23 cellular contexts compared by ENCODE assay signal in the genomic region with DNA sequence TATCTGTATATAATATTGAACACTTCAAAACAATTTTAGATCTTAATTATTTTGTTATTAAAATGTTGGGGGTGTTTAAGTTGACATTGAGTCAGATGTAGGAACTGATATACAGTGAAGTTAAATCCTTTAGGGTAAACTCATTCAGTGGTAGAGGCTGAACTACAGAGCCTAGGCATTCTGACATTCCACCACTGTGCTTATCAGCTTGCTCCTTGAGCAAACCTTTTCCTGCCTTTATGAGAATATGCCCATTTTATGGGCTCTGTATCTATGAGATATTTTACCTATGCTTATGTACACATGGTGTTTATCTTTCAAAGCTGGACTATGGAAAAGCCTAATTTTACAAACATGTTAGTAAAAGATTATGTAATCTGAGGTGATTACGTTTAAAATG.
A peak's percentile ranks its signal among the peaks of the same experiment; 100 is the strongest.
DNase-seq lines count a peak whose midpoint lies in the region; ATAC-seq, FAIRE-seq and TF ChIP-seq lines count a peak whose summit lies in the region.
"Had no signal": no experiment of that assay in that cellular context is flagged by ENCODE, and none has a peak within 500 bp of the region (broad histone marks: within the 10 kb centered on the region; RNA-seq: fewer than 3 reads in every experiment).

No MANE protein-coding gene starts in this region.

- no peak overlapping the region for H2BK5ac ChIP-seq in H1 (ENCODE audit: low read depth, low read length)

- no peak overlapping the region for H3K23ac ChIP-seq in H1 (ENCODE audit: insufficient read length)

- DNase-seq in GM23338 (ENCODE audit: low spot score) (no peak), OCI-M1 (lab: John Stamatoyannopoulos, UW) (peak; percentile 32), H1 (ENCODE audit: low read depth in 1 of 2, low spot score in 2 of 2) (no peak), tibial nerve (ENCODE audit: low spot score in 2 of 2) (no peak)
- no peak for DNase-seq in activated CD4-positive, CD25-positive, alpha-beta regulatory T cell treated with anti-CD3 and anti-CD28 coated beads, Interleukin-2, amount 50 U/mL, for 72 hours
- DNase-seq: ACHN; BE2C; C1 segment of cervical spinal cord; CD4-positive, CD25-positive, alpha-beta regulatory T cell; CD8-positive, alpha-beta memory T cell; COR-L47; GM23248; H7; HFFc6 had no signal

- ATAC-seq in GM23338 = peak; percentile 54
- ATAC-seq in GM19397 (IDR thresholded peaks at IDR 0.05; ENCODE audit: unreplicated experiment) = no peak
- ATAC-seq: HCT116 had no signal

- H2AFZ ChIP-seq in GM23338 (no peak overlapping the region), H1 (ENCODE audit: low read length) (no peak overlapping the region)
- H2AFZ ChIP-seq: GM23248 had no signal

- no peak overlapping the region for H3K27ac ChIP-seq in GM23338 (ENCODE audit: low read depth)
- no peak overlapping the region for H3K27ac ChIP-seq in H1 (ENCODE audit: low read depth, low read length)
- H3K27ac ChIP-seq in tibial nerve = no peak overlapping the region
- H3K27ac ChIP-seq: GM23248, HL-60 had no signal

- H3K9me2 ChIP-seq in GM23338 (ENCODE audit: insufficient read depth) = no peaks in the 10 kb centered on the region

- no peak overlapping the region for H3K27ac Mint-ChIP-seq in GM23338
- H3K27ac Mint-ChIP-seq: CD4-positive, CD25-positive, alpha-beta regulatory T cell; CD8-positive, alpha-beta memory T cell; IgD-negative memory B cell had no signal

- H3K4me1 Mint-ChIP-seq in GM23338 = peaks cover 3% of the 10 kb centered on the region; the same call in 1 of the 3 replicates

- H3K4me3 ChIP-seq in GM23338 (no peak overlapping the region), H1 (ENCODE audit: extremely low read depth in 1 of 4, insufficient read depth in 2 of 4, low read depth in 3 of 4, low read length in 4 of 4) (no peak overlapping the region), tibial nerve (no peak overlapping the region)
- H3K4me3 ChIP-seq: GM23248 had no signal

- H2BK12ac ChIP-seq in H1 (ENCODE audit: low read depth, low read length) = no peak overlapping the region

- no peaks in the 10 kb centered on the region for H3K9me3 Mint-ChIP-seq in GM23338
- H3K9me3 Mint-ChIP-seq: CD4-positive, CD25-positive, alpha-beta regulatory T cell; CD8-positive, alpha-beta memory T cell; HFFc6; IgD-negative memory B cell had no signal

- no peak overlapping the region for H3K14ac ChIP-seq in H1 (ENCODE audit: insufficient read length)

- no peak overlapping the region for H4K91ac ChIP-seq in H1 (replicated peaks; ENCODE audit: insufficient read length, low read length)

- no peak overlapping the region for H2BK120ac ChIP-seq in H1 (replicated peaks; ENCODE audit: low read depth, low read length)

- H2BK15ac ChIP-seq in H1 (ENCODE audit: low read length) = no peak overlapping the region

- no peak overlapping the region for H3K9ac ChIP-seq in H1 (replicated peaks in 1 of 4; ENCODE audit: extremely low read depth in 1 of 4, low read depth in 3 of 4, low read length in 3 of 4)
- H3K9ac ChIP-seq: GM23248 had no signal

- TF ChIP-seq CTCF in GM23338 (conservative IDR thresholded peaks at IDR 0.05; ENCODE audit: low read depth in 2 of 2) (no peak), H1 (IDR thresholded peaks at IDR 0.05; ENCODE audit: control extremely low read depth in 1 of 3, insufficient read depth in 1 of 3, low read depth in 1 of 3, low read length in 3 of 3) (no peak), tibial nerve (IDR thresholded peaks at IDR 0.05) (no peak)

- H3K36me3 Mint-ChIP-seq in GM23338 (ENCODE audit: low read depth) = no peaks in the 10 kb centered on the region

- H3K79me2 ChIP-seq in GM23338 (replicated peaks; ENCODE audit: insufficient read depth) (no peaks in the 10 kb centered on the region), H1 (ENCODE audit: control insufficient read depth in 1 of 2, insufficient read depth in 2 of 2, low read length in 2 of 2) (no peaks in the 10 kb centered on the region)

- no peak overlapping the region for H4K8ac ChIP-seq in H1 (ENCODE audit: extremely low read depth, insufficient read depth, low read length)

- peak; percentile 13 for FAIRE-seq in H1 (lab: Jason Lieb, UNC)
- FAIRE-seq: A204.1, D721Med, G401.6, GM12891, GM19239 had no signal

- H3F3A ChIP-seq in GM23338 (replicated peaks; ENCODE audit: low read depth) = no peaks in the 10 kb centered on the region

- H3K4me2 ChIP-seq in GM23338 (no peak overlapping the region), H1 (ENCODE audit: insufficient read depth in 1 of 2, low read depth in 2 of 2, low read length in 2 of 2) (no peak overlapping the region)

- H2AK5ac ChIP-seq in H1 (ENCODE audit: low read depth, low read length) = no peak overlapping the region

- H3K4ac ChIP-seq in H1 (replicated peaks; ENCODE audit: insufficient read length, low read depth, low read length) = no peak overlapping the region

- H3K9me3 ChIP-seq in H1 (ENCODE audit: insufficient read depth in 2 of 2, low read depth in 1 of 2, low read length in 1 of 2) (no peaks in the 10 kb centered on the region), tibial nerve (no peaks in the 10 kb centered on the region)
- H3K9me3 ChIP-seq: BE2C had no signal

- no peaks in the 10 kb centered on the region for H3K79me1 ChIP-seq in H1 (ENCODE audit: low read depth, low read length)

- TF ChIP-seq POLR2A in H1 (IDR thresholded peaks at IDR 0.05; ENCODE audit: control extremely low read depth in 1 of 2, low read depth in 2 of 2, low read length in 2 of 2) (no peak), tibial nerve (IDR thresholded peaks at IDR 0.05) (no peak)

- 89% methylated on average over 1 of the region's 1 CpG; no CpG with 5 or more reads in 1 of the 2 experiments for WGBS in H1 (ENCODE audit: extremely low coverage in 1 of 2, insufficient coverage in 1 of 2, insufficient read length in 1 of 2, insufficient replicate concordance in 2 of 2, low coverage in 1 of 2, low lambda C conversion rate in 2 of 2, missing lambda C conversion rate in 1 of 2), 2 experiments
- WGBS in tibial nerve, 2 donors = 89 to 98% methylated on average over 1 of the region's 1 CpG

- CTCF ChIA-PET in H1 (lab: Charles Lee; ENCODE audit: partially characterized antibody) = no interaction called here

- no peak overlapping the region for H3K4me3 Mint-ChIP-seq in GM23338
- H3K4me3 Mint-ChIP-seq: CD4-positive, CD25-positive, alpha-beta regulatory T cell; CD8-positive, alpha-beta memory T cell; HFFc6 had no signal

- H3K27me3 Mint-ChIP-seq in GM23338 (ENCODE audit: insufficient read depth, low read depth, poor library complexity) = no peaks in the 10 kb centered on the region
- H3K27me3 Mint-ChIP-seq: CD4-positive, CD25-positive, alpha-beta regulatory T cell; CD8-positive, alpha-beta memory T cell; IgD-negative memory B cell had no signal

- no peaks in the 10 kb centered on the region for H4K20me1 ChIP-seq in GM23338 (replicated peaks; ENCODE audit: insufficient read depth)
- no peaks in the 10 kb centered on the region for H4K20me1 ChIP-seq in H1 (replicated peaks in 1 of 2; ENCODE audit: control insufficient read depth in 1 of 2, insufficient read depth in 2 of 2, low read length in 2 of 2)

- POLR2A ChIA-PET in H1 (lab: Charles Lee; ENCODE audit: partially characterized antibody) = no interaction called here

- TF ChIP-seq RAD21 in H1 (IDR thresholded peaks at IDR 0.05 in 1 of 2, conservative IDR thresholded peaks at IDR 0.05 in 1 of 2; ENCODE audit: low read depth in 2 of 2, low read length in 2 of 2) = no peak

- H3K18ac ChIP-seq in H1 (ENCODE audit: extremely low read depth, low read length) = no peak overlapping the region

- TF ChIP-seq EP300 in H1 (IDR thresholded peaks at IDR 0.05; ENCODE audit: borderline replicate concordance in 1 of 2, low read depth in 2 of 2, low read length in 2 of 2) (no peak), tibial nerve (IDR thresholded peaks at IDR 0.05) (no peak)

- no peaks in the 10 kb centered on the region for H3K4me1 ChIP-seq in GM23338 (ENCODE audit: insufficient read depth)
- H3K4me1 ChIP-seq in H1 (replicated peaks in 1 of 4; ENCODE audit: control insufficient read depth in 3 of 4, insufficient read depth in 4 of 4, low read length in 3 of 4) = no peaks in the 10 kb centered on the region
- peaks cover 0 to 12% (median 0%) of the 10 kb centered on the region in 4 donors for H3K4me1 ChIP-seq in tibial nerve
- H3K4me1 ChIP-seq: BE2C had no signal

- no peak overlapping the region for H3K56ac ChIP-seq in H1 (replicated peaks; ENCODE audit: insufficient read length, low read depth, low read length)

- H3K23me2 ChIP-seq in H1 (ENCODE audit: low read depth, low read length) = no peaks in the 10 kb centered on the region

- no peak overlapping the region for H2BK20ac ChIP-seq in H1 (ENCODE audit: low read length)

- H4K5ac ChIP-seq in H1 (ENCODE audit: insufficient read length, low read depth, low read length) = no peak overlapping the region

- no peaks in the 10 kb centered on the region for H3K27me3 ChIP-seq in GM23338 (ENCODE audit: insufficient read depth)
- no peaks in the 10 kb centered on the region for H3K27me3 ChIP-seq in H1 (replicated peaks in 1 of 4; ENCODE audit: control insufficient read depth in 3 of 4, extremely low read depth in 1 of 4, insufficient read depth in 3 of 4, low read length in 3 of 4)
- no peaks in the 10 kb centered on the region for H3K27me3 ChIP-seq in tibial nerve
- H3K27me3 ChIP-seq: BE2C had no signal

- no peaks in the 10 kb centered on the region for H3K36me3 ChIP-seq in GM23338 (ENCODE audit: insufficient read depth)
- no peaks in the 10 kb centered on the region for H3K36me3 ChIP-seq in H1 (ENCODE audit: control insufficient read depth in 2 of 4, insufficient read depth in 4 of 4, low read length in 3 of 4)
- no peaks in the 10 kb centered on the region for H3K36me3 ChIP-seq in tibial nerve
- H3K36me3 ChIP-seq: BE2C had no signal

TF ChIP-seq in H1, 55 proteins besides CTCF, POLR2A, EP300 and RAD21 (continues in another document):
- TF ChIP-seq HDAC2 (IDR thresholded peaks at IDR 0.05; ENCODE audit: borderline replicate concordance in 1 of 2, low read depth in 2 of 2, low read length in 2 of 2) (no peak), JUND (IDR thresholded peaks at IDR 0.05; ENCODE audit: low read length) (no peak), BCL11A (IDR thresholded peaks at IDR 0.05; ENCODE audit: low read depth in 2 of 2, low read length in 2 of 2) (no peak), CHD2 (IDR thresholded peaks at IDR 0.05; ENCODE audit: low read length) (no peak), MAFK (IDR thresholded peaks at IDR 0.05; ENCODE audit: low read depth, low read length) (no peak), RNF2 (IDR thresholded peaks at IDR 0.05; ENCODE audit: borderline replicate concordance, low read depth, low read length, missing control alignments, poor library complexity, severe bottlenecking) (no peak), SUZ12 (IDR thresholded peaks at IDR 0.05; ENCODE audit: low read length) (no peak), ASH2L (IDR thresholded peaks at IDR 0.05; ENCODE audit: low read length) (no peak), CEBPB (IDR thresholded peaks at IDR 0.05; ENCODE audit: low read depth, low read length) (no peak), YY1 (IDR thresholded peaks at IDR 0.05; ENCODE audit: low read depth, low read length) (no peak)
- TF ChIP-seq, protein P1, sequence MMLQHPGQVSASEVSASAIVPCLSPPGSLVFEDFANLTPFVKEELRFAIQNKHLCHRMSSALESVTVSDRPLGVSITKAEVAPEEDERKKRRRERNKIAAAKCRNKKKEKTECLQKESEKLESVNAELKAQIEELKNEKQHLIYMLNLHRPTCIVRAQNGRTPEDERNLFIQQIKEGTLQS (IDR thresholded peaks at IDR 0.05; ENCODE audit: insufficient read depth, low read depth, low read length) = no peak
